Comparison of ENCODE assay signal across 9 cellular contexts in the genomic region with DNA sequence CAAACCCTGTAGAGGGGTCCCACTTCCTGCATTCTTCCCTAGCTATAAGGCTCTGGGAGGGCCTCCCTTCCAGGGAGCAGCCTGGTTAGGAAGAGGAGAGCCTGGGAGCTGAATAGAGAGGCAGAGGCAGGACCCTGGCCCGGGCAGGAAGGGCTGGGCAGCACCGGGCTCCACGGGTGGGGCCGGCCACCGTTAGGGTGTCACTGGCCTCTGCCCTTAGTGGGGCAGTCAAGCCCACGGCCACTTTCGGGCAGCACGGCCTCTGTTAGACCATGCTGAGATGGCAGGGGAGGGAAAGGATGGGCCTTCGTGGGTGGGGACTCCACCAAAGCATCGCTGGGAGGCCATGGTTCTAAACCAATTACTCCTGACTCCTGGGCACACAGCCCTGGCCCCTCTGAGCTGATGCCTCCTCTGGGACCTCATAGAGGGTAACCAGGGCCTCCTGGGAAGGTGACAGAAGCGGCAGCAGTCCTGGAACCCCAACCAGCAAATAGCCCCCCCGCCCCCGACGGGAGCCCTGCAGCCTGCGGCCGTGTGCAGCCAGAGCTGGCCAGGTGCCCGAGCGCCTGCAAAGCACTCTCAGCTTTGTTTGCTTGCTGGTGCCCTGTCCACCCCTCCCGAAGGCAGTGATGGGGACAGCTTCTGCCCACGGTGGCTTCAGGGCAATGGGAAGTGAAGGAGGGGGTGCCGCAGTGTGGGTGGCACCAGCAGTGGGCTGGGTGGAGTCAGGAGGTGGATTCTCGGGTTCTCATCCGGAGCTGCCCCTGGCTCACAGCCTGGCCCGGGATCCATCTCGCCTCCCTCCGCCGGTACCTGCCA. TPM values are rescaled to one million over a fixed set of nuclear protein-coding genes. Genes with fewer than 3 reads are reported as not detected.
A peak's percentile ranks its signal among the peaks of the same experiment; 100 is the strongest.
DNase-seq lines count a peak whose midpoint lies in the region; ATAC-seq and TF ChIP-seq lines count a peak whose summit lies in the region.
"Had no signal": no experiment of that assay in that cellular context is flagged by ENCODE, and none has a peak within 500 bp of the region (broad histone marks: within the 10 kb centered on the region; RNA-seq: fewer than 3 reads in every experiment).

No MANE protein-coding gene starts in this region.

- POLR2A ChIA-PET in HEK293 (lab: Yijun Ruan, JAX) = no interaction called here

- peak; percentile 40 to 44 for DNase-seq in SJCRH30
- DNase-seq in left colon = peak; percentile 43 to 54
- peak in 31 of 49 donors; percentile 15 to 76 (median 33) for DNase-seq in substantia nigra (lab: John Stamatoyannopoulos, UW)
- DNase-seq in 8988T = no peak
- no peak for DNase-seq in Ammon's horn (ENCODE audit: low spot score)
- DNase-seq in NCI-H2227 (lab: John Stamatoyannopoulos, UW; ENCODE audit: unreplicated experiment) = no peak
- no peak for DNase-seq in stimulated activated CD4-positive, alpha-beta T cell treated with anti-CD3 and anti-CD28 coated beads, Interleukin-1b, Interleukin-23, amount 100 ng/mL, for 48 hours

- CTCF ChIA-PET in HEK293 (lab: Yijun Ruan, JAX) = interaction anchor here (0.6 kb wide), 1 partner anchor 389 kb away, joined by 4 read pairs; no protein-coding TSS in a partner anchor

- H3K4me1 ChIP-seq in HEK293 (ENCODE audit: control insufficient read depth, insufficient read depth, low read length) (no peaks in the 10 kb centered on the region; the same call in 1 of the 2 replicates), SJCRH30 (peaks cover 26% of the 10 kb centered on the region)

- H3K27ac ChIP-seq in HEK293 (ENCODE audit: extremely low read depth, low read depth, low read length) = no peak overlapping the region
- H3K27ac ChIP-seq in SJCRH30 = peak overlapping the region; percentile 27; the same call in 1 of the 2 replicates
- peak overlapping the region; percentile 88 for H3K27ac ChIP-seq in substantia nigra (ENCODE audit: low read depth, low read length, poor library complexity, severe bottlenecking)

- H3K36me3 ChIP-seq in HEK293 (ENCODE audit: control insufficient read depth in 2 of 2, insufficient read depth in 1 of 2, low read length in 2 of 2) (no peaks in the 10 kb centered on the region), SJCRH30 (no peaks in the 10 kb centered on the region)
- H3K36me3 ChIP-seq: breast epithelium had no signal

- no peak overlapping the region for H3K4me3 ChIP-seq in HEK293 (ENCODE audit: low read depth, low read length)
- H3K4me3 ChIP-seq in SJCRH30 = peak overlapping the region; percentile 13

- H3K9me3 ChIP-seq in HEK293 (ENCODE audit: control insufficient read depth, insufficient read depth, low read depth, low read length) (no peaks in the 10 kb centered on the region), SJCRH30 (replicated peaks) (no peaks in the 10 kb centered on the region)
- H3K9me3 ChIP-seq: breast epithelium had no signal

- peak; percentile 79 for ATAC-seq in left colon

- no peaks in the 10 kb centered on the region for H3K27me3 ChIP-seq in SJCRH30
- H3K27me3 ChIP-seq: breast epithelium had no signal

- TF ChIP-seq CTCF in HEK293 (tag by site-specific recombination; IDR thresholded peaks at IDR 0.05) = no peak

- intact Hi-C loops in left colon (cut with DNase I, micrococcal nuclease) = no loop called here

TF ChIP-seq in HEK293, 187 proteins besides CTCF, POLR2A, EP300 and RAD21:
- no peak for TF ChIP-seq ZNF596 (tag by site-specific recombination; IDR thresholded peaks at IDR 0.05)
- TF ChIP-seq ZNF140 (tag by site-specific recombination; IDR thresholded peaks at IDR 0.05) = no peak
- TF ChIP-seq GLIS1 (tag by site-specific recombination; IDR thresholded peaks at IDR 0.05) = peak; percentile 41; the same call in 1 of the 2 replicates
- no peak for TF ChIP-seq ZNF211 (tag by site-specific recombination; IDR thresholded peaks at IDR 0.05; ENCODE audit: low read depth)
- TF ChIP-seq, protein P1, sequence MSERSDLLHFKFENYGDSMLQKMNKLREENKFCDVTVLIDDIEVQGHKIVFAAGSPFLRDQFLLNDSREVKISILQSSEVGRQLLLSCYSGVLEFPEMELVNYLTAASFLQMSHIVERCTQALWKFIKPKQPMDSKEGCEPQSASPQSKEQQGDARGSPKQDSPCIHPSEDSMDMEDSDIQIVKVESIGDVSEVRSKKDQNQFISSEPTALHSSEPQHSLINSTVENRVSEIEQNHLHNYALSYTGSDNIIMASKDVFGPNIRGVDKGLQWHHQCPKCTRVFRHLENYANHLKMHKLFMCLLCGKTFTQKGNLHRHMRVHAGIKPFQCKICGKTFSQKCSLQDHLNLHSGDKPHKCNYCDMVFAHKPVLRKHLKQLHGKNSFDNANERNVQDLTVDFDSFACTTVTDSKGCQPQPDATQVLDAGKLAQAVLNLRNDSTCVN (tag by site-specific recombination; optimal IDR thresholded peaks at IDR 0.05) = no peak
- TF ChIP-seq GLIS2 (tag by site-specific recombination; IDR thresholded peaks at IDR 0.05) = 0 out of 2 replicates have a peak, but pooled peaks have one; percentile 8
- TF ChIP-seq ZBTB1 (tag by site-specific recombination; IDR thresholded peaks at IDR 0.05) = no peak
- TF ChIP-seq EGR2 (tag by site-specific recombination; IDR thresholded peaks at IDR 0.05; ENCODE audit: low read depth) = 0 out of 2 replicates have a peak, but pooled peaks have one; percentile 35
- no peak for TF ChIP-seq RBAK (tag by site-specific recombination; IDR thresholded peaks at IDR 0.05)
- TF ChIP-seq ZNF670 (tag by site-specific recombination; IDR thresholded peaks at IDR 0.05; ENCODE audit: low read depth) = no peak
- no peak for TF ChIP-seq ZNF501 (tag by site-specific recombination; IDR thresholded peaks at IDR 0.05)
- TF ChIP-seq, protein P2, sequence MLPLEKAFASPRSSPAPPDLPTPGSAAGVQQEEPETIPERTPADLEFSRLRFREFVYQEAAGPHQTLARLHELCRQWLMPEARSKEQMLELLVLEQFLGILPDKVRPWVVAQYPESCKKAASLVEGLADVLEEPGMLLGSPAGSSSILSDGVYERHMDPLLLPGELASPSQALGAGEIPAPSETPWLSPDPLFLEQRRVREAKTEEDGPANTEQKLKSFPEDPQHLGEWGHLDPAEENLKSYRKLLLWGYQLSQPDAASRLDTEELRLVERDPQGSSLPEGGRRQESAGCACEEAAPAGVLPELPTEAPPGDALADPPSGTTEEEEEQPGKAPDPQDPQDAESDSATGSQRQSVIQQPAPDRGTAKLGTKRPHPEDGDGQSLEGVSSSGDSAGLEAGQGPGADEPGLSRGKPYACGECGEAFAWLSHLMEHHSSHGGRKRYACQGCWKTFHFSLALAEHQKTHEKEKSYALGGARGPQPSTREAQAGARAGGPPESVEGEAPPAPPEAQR (tag by site-specific recombination; IDR thresholded peaks at IDR 0.05) = no peak
- TF ChIP-seq ZFHX2 (tag by site-specific recombination; conservative IDR thresholded peaks at IDR 0.05) = peak; percentile 40; the same call in 1 of the 2 replicates
- no peak for TF ChIP-seq SP2 (tag by site-specific recombination; IDR thresholded peaks at IDR 0.05)
- no peak for TF ChIP-seq KLF16 (tag by site-specific recombination; IDR thresholded peaks at IDR 0.05)
- TF ChIP-seq ZNF48 (tag by site-specific recombination; IDR thresholded peaks at IDR 0.05) = no peak
- no peak for TF ChIP-seq FEZF1 (tag by site-specific recombination; IDR thresholded peaks at IDR 0.05)
- no peak for TF ChIP-seq ZNF335 (tag by site-specific recombination; conservative IDR thresholded peaks at IDR 0.05)
- no peak for TF ChIP-seq ZNF776 (tag by site-specific recombination; IDR thresholded peaks at IDR 0.05; ENCODE audit: borderline replicate concordance)

RNA-seq across cellular contexts. Expression of a gene that starts 16.3 kb away (rescaled TPM):
- total RNA-seq in SJCRH30 (2014; rRNA removed; shearing (Covaris generic)) = 51.7 and 52.4 TPM in 2 replicates
- total RNA-seq in left colon = 10 to 100 TPM; 73.1 to 85.7 TPM

Comparison
In these comparisons a context has a peak if more than half of its experiments do, and no peak if none do; other contexts are left out.
1. DNase-seq: peak in SJCRH30 (2 of 2), left colon (2 of 2) and substantia nigra (31 of 49); none in 8988T (single experiment), Ammon's horn (single experiment), NCI-H2227 (single experiment) and stimulated activated CD4-positive, alpha-beta T cell treated with anti-CD3 and anti-CD28 coated beads, Interleukin-1b, Interleukin-23, amount 100 ng/mL, for 48 hours (single experiment).